ENCODE assay signal across 17 cellular contexts in the genomic region with DNA sequence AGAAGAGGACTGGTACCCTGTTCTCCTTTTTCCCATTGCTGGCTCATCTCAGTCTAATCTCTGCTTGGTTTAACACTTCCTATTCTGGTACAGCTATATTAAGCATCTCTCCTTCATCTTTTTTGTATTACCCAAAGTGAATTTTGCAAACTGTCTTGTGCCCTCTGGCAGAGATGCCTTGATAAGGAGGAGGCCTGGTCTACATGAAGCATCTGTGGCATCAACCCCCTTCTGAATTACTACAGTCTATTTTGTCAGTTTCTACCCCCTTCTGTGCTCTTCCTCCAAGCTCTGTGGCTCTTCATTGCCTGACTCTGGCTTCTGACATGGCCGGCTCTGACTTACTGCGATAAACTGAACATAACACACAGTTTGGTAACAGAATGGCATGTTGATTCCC.
DNase-seq lines count a peak whose midpoint lies in the region; ATAC-seq and TF ChIP-seq lines count a peak whose summit lies in the region.
"Had no signal": no experiment of that assay in that cellular context is flagged by ENCODE, and none has a peak within 500 bp of the region (broad histone marks: within the 10 kb centered on the region; RNA-seq: fewer than 3 reads in every experiment).

No MANE protein-coding gene starts in this region.

- no peak overlapping the region for H3K4me3 Mint-ChIP-seq in MCF 10A (ENCODE audit: unreplicated experiment)
- H3K4me3 Mint-ChIP-seq: CD4-positive, alpha-beta T cell; H9 had no signal

- peaks cover 7% of the 10 kb centered on the region for H3K4me1 Mint-ChIP-seq in MCF 10A (ENCODE audit: insufficient read depth, unreplicated experiment)

- no peak overlapping the region for H2BK15ac ChIP-seq in mesenchymal stem cell (ENCODE audit: low read depth, poor library complexity, severe bottlenecking)

- H3K27me3 ChIP-seq in breast epithelium, result no peaks in the 10 kb centered on the region
- H3K27me3 ChIP-seq in mesenchymal stem cell (ENCODE audit: control insufficient read depth in 1 of 2, insufficient read depth in 1 of 2, low read length in 2 of 2), result no peaks in the 10 kb centered on the region
- H3K27me3 ChIP-seq: BE2C had no signal

- H3K79me1 ChIP-seq in mesenchymal stem cell (replicated peaks; ENCODE audit: low read length, poor library complexity, severe bottlenecking), result peaks cover 31% of the 10 kb centered on the region

- CTCF ChIA-PET in MCF 10A (lab: Yijun Ruan, JAX), result no interaction called here

- H3K9me3 Mint-ChIP-seq in MCF 10A (ENCODE audit: unreplicated experiment), result no peaks in the 10 kb centered on the region
- H3K9me3 Mint-ChIP-seq: CD4-positive, alpha-beta T cell; H9 had no signal

- H2BK5ac ChIP-seq in mesenchymal stem cell (ENCODE audit: low read depth, low read length, poor library complexity, severe bottlenecking), result no peak overlapping the region

- H3K27me3 Mint-ChIP-seq in MCF 10A (ENCODE audit: insufficient read depth, unreplicated experiment), result no peaks in the 10 kb centered on the region
- H3K27me3 Mint-ChIP-seq: CD4-positive, alpha-beta T cell had no signal

- no peak overlapping the region for H2BK120ac ChIP-seq in mesenchymal stem cell (ENCODE audit: low read depth, low read length)

- H2AFZ ChIP-seq in mesenchymal stem cell (ENCODE audit: low read depth, low read length), result no peak overlapping the region

- H3K23ac ChIP-seq in mesenchymal stem cell (ENCODE audit: low read length in 2 of 2), result no peak overlapping the region

- no peak for TF ChIP-seq CTCF in MCF 10A (IDR thresholded peaks at IDR 0.05; ENCODE audit: unreplicated experiment)
- TF ChIP-seq CTCF in breast epithelium (IDR thresholded peaks at IDR 0.05), result no peak

- no peak for TF ChIP-seq POLR2A in breast epithelium (IDR thresholded peaks at IDR 0.05)

- ATAC-seq in HG03571 (IDR thresholded peaks at IDR 0.05; ENCODE audit: unreplicated experiment), result no peak

- H3K4me3 ChIP-seq in breast epithelium, result no peak overlapping the region
- no peak overlapping the region for H3K4me3 ChIP-seq in mesenchymal stem cell (ENCODE audit: insufficient read depth in 1 of 2, low read depth in 1 of 2, low read length in 2 of 2)

- H3K18ac ChIP-seq in mesenchymal stem cell (ENCODE audit: low read depth in 1 of 2, low read length in 2 of 2), result peak overlapping the region in 1 of 2 experiments; percentile 26

- H3K4ac ChIP-seq in mesenchymal stem cell (ENCODE audit: low read depth in 1 of 2, low read length in 2 of 2), result no peak overlapping the region

- H3K9me3 ChIP-seq in breast epithelium, result no peaks in the 10 kb centered on the region
- no peaks in the 10 kb centered on the region for H3K9me3 ChIP-seq in mesenchymal stem cell (ENCODE audit: control insufficient read depth, low read length)
- H3K9me3 ChIP-seq: BE2C had no signal

- no peak overlapping the region for H3K14ac ChIP-seq in mesenchymal stem cell (ENCODE audit: low read length in 2 of 2)

- intact Hi-C loops in MCF 10A (cut with micrococcal nuclease), result no loop called here
- intact Hi-C loops in breast epithelium (cut with DNase I; ENCODE audit: low total_unique reads), result no loop called here

- H3K9ac ChIP-seq in mesenchymal stem cell (ENCODE audit: low read length), result no peak overlapping the region

- peak overlapping the region; percentile 22 for H4K8ac ChIP-seq in mesenchymal stem cell (ENCODE audit: low read length)

- no peak overlapping the region for H3K27ac ChIP-seq in breast epithelium
- H3K27ac ChIP-seq in cingulate gyrus (ENCODE audit: low read depth, low read length), result peak overlapping the region; percentile 0
- H3K27ac ChIP-seq in mesenchymal stem cell (ENCODE audit: low read length, poor library complexity, severe bottlenecking), result no peak overlapping the region
- H3K27ac ChIP-seq: 22Rv1 had no signal

- H4K91ac ChIP-seq in mesenchymal stem cell (ENCODE audit: low read length), result no peak overlapping the region

- DNase-seq in MCF 10A (ENCODE audit: unreplicated experiment) (no peak), breast epithelium (ENCODE audit: low spot score in 2 of 2) (no peak), mesenchymal stem cell (no peak), superior temporal gyrus (ENCODE audit: extremely low spot score) (peak; percentile 59)
- DNase-seq in activated CD4-positive, alpha-beta T cell treated with anti-CD3 and anti-CD28 coated beads for 4 hours, result no peak
- no peak for DNase-seq in stimulated activated CD8-positive, alpha-beta memory T cell treated with anti-CD3 and anti-CD28 coated beads, Interleukin-4, amount 100 ng/mL, for 48 hours
- DNase-seq: BE2C; CD4-positive, alpha-beta T cell; H9; NCI-H1417; NCI-H2029; NCI-H2171; NCI-H774; RPMI8226 had no signal

- H3K36me3 ChIP-seq in breast epithelium, result no peaks in the 10 kb centered on the region
- H3K36me3 ChIP-seq in mesenchymal stem cell (ENCODE audit: control insufficient read depth in 1 of 2, insufficient read depth in 2 of 2, low read depth in 1 of 2, low read length in 2 of 2), result peaks cover 5 to 22% of the 10 kb centered on the region in 2 experiments
- H3K36me3 ChIP-seq: BE2C had no signal

- H3K36me3 Mint-ChIP-seq in MCF 10A (ENCODE audit: insufficient read depth, unreplicated experiment), result peaks cover 35% of the 10 kb centered on the region

- POLR2A ChIA-PET in MCF 10A (lab: Yijun Ruan, JAX), result no interaction called here

- no TSS peak for BruUV-seq in MCF 10A (replicated peaks; lab: Mats Ljungman, UMichigan)

- WGBS in mesenchymal stem cell, result 77% methylated on average over 2 of the region's 2 CpGs

- no peak overlapping the region for H3K4me2 ChIP-seq in mesenchymal stem cell (ENCODE audit: low read length, poor library complexity, severe bottlenecking)

- no peak overlapping the region for H2AK5ac ChIP-seq in mesenchymal stem cell (ENCODE audit: low read length, severe bottlenecking)

- H3K4me1 ChIP-seq in breast epithelium (no peaks in the 10 kb centered on the region), mesenchymal stem cell (ENCODE audit: control insufficient read depth, insufficient read depth, low read depth, low read length) (peaks cover 3% of the 10 kb centered on the region)
- H3K4me1 ChIP-seq: BE2C had no signal

- peak overlapping the region; percentile 65 for H3K27ac Mint-ChIP-seq in MCF 10A (ENCODE audit: low read depth, unreplicated experiment)
- H3K27ac Mint-ChIP-seq: CD4-positive, alpha-beta T cell had no signal

- no peak overlapping the region for H2BK12ac ChIP-seq in mesenchymal stem cell (ENCODE audit: low read length in 2 of 2)
